ENCODE assay signal across 20 cellular contexts in the genomic region with DNA sequence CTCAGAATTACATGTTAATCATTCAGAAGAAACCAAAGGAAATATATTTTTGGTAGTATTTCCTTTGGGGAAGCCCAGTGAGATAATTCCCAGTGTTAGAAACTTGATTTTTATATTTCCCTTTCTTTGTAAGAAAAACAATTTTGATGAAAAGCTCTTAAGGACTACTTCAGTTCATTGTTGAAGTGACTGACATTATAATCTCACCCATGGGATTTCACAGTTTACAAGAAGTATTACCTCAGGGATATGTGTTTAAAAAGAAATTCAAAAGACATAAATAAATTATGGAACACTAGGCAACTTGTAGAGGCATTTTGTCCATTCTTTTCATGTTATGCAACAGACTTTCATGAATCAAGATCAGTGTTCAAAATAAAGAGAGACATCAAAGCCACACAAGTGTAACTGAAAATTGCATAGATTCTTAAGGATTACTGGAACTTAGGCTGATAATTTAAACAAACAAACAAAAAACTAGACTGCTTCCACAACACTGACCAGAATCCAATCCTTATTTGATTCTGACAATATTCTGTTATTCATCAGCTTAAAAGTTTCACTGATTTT.
"Had no signal": no experiment of that assay in that cellular context is flagged by ENCODE, and none has a peak within 500 bp of the region (broad histone marks: within the 10 kb centered on the region; RNA-seq: fewer than 3 reads in every experiment).

No MANE protein-coding gene starts in this region.

- H3K27ac Mint-ChIP-seq: T-helper 17 cell had no signal

- H3K36me3 ChIP-seq: esophagus squamous epithelium, left lung had no signal

- H3K4me1 Mint-ChIP-seq: T-helper 17 cell had no signal

- H3K4me3 ChIP-seq: esophagus squamous epithelium, left lung had no signal

- H3K27me3 Mint-ChIP-seq: T-helper 17 cell had no signal

- H3K4me1 ChIP-seq: esophagus squamous epithelium, left lung, parathyroid adenoma had no signal

- DNase-seq: activated CD4-positive, alpha-beta T cell treated with anti-CD3 and anti-CD28 coated beads, Interleukin-2, amount 50 U/mL, for 1 hour; activated CD4-positive, CD25-positive, alpha-beta regulatory T cell treated with anti-CD3 and anti-CD28 coated beads, Interleukin-2, amount 50 U/mL, for 72 hours; activated CD8-positive, alpha-beta memory T cell treated with anti-CD3 and anti-CD28 coated beads, Interleukin-2, amount 50 U/mL, for 4 hours; activated effector memory CD4-positive, alpha-beta T cell treated with Interleukin-2 at 50 U/mL for 16 hours; activated naive CD4-positive, alpha-beta T cell treated with anti-CD3 and anti-CD28 coated beads, Interleukin-2, amount 50 U/mL, for 16 hours; activated T-cell treated with anti-CD3 and anti-CD28 coated beads, Interleukin-2, amount 50 U/mL, for 4 hours; amniotic stem cell; dermis blood vessel endothelial cell; effector memory CD4-positive, alpha-beta T cell; esophagus squamous epithelium; head of caudate nucleus; kidney; left lung; stimulated activated CD4-positive, alpha-beta T cell treated with anti-CD3 and anti-CD28 coated beads, Interleukin-12 subunit alpha, Interleukin-12 subunit beta, amount 100 ng/mL, for 4 hours; stimulated activated CD4-positive, alpha-beta T cell treated with anti-CD3 and anti-CD28 coated beads, Interleukin-1b, Interleukin-23, amount 100 ng/mL, for 48 hours; stimulated activated CD8-positive, alpha-beta memory T cell treated with anti-CD3 and anti-CD28 coated beads, Interleukin-4, amount 100 ng/mL, for 48 hours; stimulated activated naive CD4-positive, alpha-beta T cell; T-helper 17 cell had no signal

- H3K27me3 ChIP-seq: esophagus squamous epithelium, left lung had no signal

- ATAC-seq: activated T-cell treated with anti-CD3 and anti-CD28 coated beads, Interleukin-2, amount 50 U/mL, for 4 hours; left lung; T-helper 17 cell had no signal

- H3K27ac ChIP-seq: esophagus squamous epithelium, left lung, parathyroid adenoma, VCaP had no signal

- H3K4me3 Mint-ChIP-seq: activated T-cell treated with anti-CD3 and anti-CD28 coated beads, Interleukin-2, amount 50 U/mL, for 4 hours; T-helper 17 cell had no signal

- H3K9me3 ChIP-seq: esophagus squamous epithelium, left lung had no signal
